1 cellular context compared by ENCODE assay signal in genomic region chr13:111629016-111629415, GRCh38.
TF ChIP-seq lines count a peak whose summit lies in the region.

No MANE protein-coding gene starts in this region.

TF ChIP-seq in H1, 55 proteins besides CTCF, POLR2A, EP300 and RAD21:
- TF ChIP-seq CREB1 (IDR thresholded peaks at IDR 0.05) (no peak), BACH1 (IDR thresholded peaks at IDR 0.05; ENCODE audit: low read length) (no peak), RBBP5 (IDR thresholded peaks at IDR 0.05; ENCODE audit: borderline replicate concordance, low read depth, low read length) (no peak), USF2 (IDR thresholded peaks at IDR 0.05; ENCODE audit: low read length) (no peak), CBX8 (IDR thresholded peaks at IDR 0.05; ENCODE audit: borderline replicate concordance, low read depth, low read length) (no peak), SIRT6 (IDR thresholded peaks at IDR 0.05; ENCODE audit: low read length) (no peak), ATF2 (IDR thresholded peaks at IDR 0.05; ENCODE audit: low read length) (no peak), POLR2AphosphoS5 (IDR thresholded peaks at IDR 0.05; ENCODE audit: low read depth, low read length) (no peak), RXRA (IDR thresholded peaks at IDR 0.05; ENCODE audit: insufficient read depth, low read depth, low read length) (no peak)
